6 cellular contexts compared by ENCODE assay signal in the genomic region with DNA sequence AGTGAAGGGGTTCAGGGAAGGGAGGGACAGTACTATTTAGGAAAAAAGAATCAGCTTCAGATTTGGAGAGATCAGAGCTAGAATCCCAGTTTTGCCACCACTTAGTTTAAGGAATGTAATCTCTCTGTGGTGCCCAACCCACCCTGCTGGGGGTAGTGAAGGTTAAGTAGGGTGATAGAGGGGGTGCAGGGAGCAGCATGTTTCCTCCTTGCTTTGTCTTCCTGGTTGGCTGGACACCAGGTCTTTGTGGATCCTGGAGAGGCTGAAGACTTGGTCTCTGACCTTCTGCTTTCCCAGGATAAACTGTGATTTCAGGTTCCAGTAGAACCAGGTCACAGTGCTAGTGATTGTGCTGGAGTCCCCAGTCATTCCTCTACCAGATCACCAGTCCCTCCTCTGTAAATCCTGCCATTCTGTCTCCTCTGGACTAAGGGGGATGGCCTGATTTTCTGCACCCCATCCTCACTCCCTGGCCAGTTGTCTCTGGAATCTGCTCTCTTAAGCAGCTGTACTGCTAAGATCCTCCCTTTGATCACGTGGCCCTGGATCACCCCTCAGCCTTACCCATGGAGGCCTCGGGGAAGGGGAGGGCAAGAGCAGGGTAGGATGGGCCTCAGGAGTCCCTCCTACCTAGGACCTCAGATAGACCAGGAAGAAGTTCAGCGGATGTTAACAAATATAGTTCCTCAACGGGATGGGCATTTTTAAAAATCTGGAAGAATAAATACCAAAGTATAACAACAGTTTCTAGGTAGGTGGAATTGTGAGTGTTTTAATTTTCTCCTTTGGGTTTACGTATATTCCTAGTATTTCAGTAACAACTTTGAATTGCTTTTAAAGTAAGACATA. TPM values are rescaled to one million over a fixed set of nuclear protein-coding genes. Genes with fewer than 3 reads are reported as not detected.
DNase-seq lines count a peak whose midpoint lies in the region; TF ChIP-seq lines count a peak whose summit lies in the region.

No MANE protein-coding gene starts in this region.

- DNase-seq in NB4 (ENCODE audit: low read depth) (peak; percentile 59), fibroblast of peridontal ligament (ENCODE audit: extremely low read depth) (peak; percentile 85), stomach (no peak), KG1 (lab: John Stamatoyannopoulos, UW) (no peak), SKM-1 treated with dmso at 0.1 percent for 144 hours (lab: John Stamatoyannopoulos, UW; ENCODE audit: unreplicated experiment) (no peak), NCI-H1436 (lab: John Stamatoyannopoulos, UW) (no peak)

- H3K27me3 ChIP-seq in stomach: no peaks in the 10 kb centered on the region

- no peak for TF ChIP-seq EP300 in stomach (IDR thresholded peaks at IDR 0.05)

- 35 to 47% (median 37%) methylated on average over 5 of the region's 5 CpGs for WGBS in stomach, 5 donors

- no peaks in the 10 kb centered on the region for H3K36me3 ChIP-seq in stomach

- H3K27ac ChIP-seq in stomach: peak overlapping the region in 4 of 5 donors; percentile 1 to 65 (median 59)

- no peak for TF ChIP-seq CTCF in NB4 (IDR thresholded peaks at IDR 0.05; ENCODE audit: low read depth, low read length)
- no peak for TF ChIP-seq CTCF in stomach (IDR thresholded peaks at IDR 0.05)

- intact Hi-C loops in stomach (cut with DNase I; ENCODE audit: low total_unique reads): no loop called here

- no peak overlapping the region for H3K4me3 ChIP-seq in NB4 (ENCODE audit: low read depth, low read length)
- H3K4me3 ChIP-seq in stomach: no peak overlapping the region

- TF ChIP-seq POLR2A in NB4 (IDR thresholded peaks at IDR 0.05; ENCODE audit: extremely low read depth, insufficient read length): no peak
- no peak for TF ChIP-seq POLR2A in stomach (IDR thresholded peaks at IDR 0.05)

- H3K9me3 ChIP-seq in stomach: no peaks in the 10 kb centered on the region

- peaks cover 35 to 77% (median 48%) of the 10 kb centered on the region in 4 donors for H3K4me1 ChIP-seq in stomach

RNA-seq across cellular contexts. Expression of a gene that starts 3.1 kb away (rescaled TPM):
- 100 to 1,000 TPM in 1 of 5 donors, 10 to 100 TPM in 4; 13.2 to 279 (median 43.3) TPM for total RNA-seq in stomach
- polyA plus RNA-seq in stomach: 1 to 10 TPM; 5.4 to 9.8 (median 6.0) TPM

RNA-seq across cellular contexts. Expression of a gene that starts 5.0 kb away (rescaled TPM):
- total RNA-seq in stomach: 10 to 100 TPM in 4 of 5 donors, not detected in 1; 24.0 to 36.5 (median 32.0) TPM
- polyA plus RNA-seq in stomach: 10 to 100 TPM; 22.6 to 32.7 (median 27.4) TPM

RNA-seq across cellular contexts. Expression of a gene that starts 11.2 kb away (rescaled TPM):
- not detected for total RNA-seq in stomach
- not detected for polyA plus RNA-seq in stomach

RNA-seq across cellular contexts. Expression of a gene that starts 44.2 kb away (rescaled TPM):
- 100 to 1,000 TPM; 109 to 509 (median 431) TPM for total RNA-seq in stomach
- polyA plus RNA-seq in stomach: 100 to 1,000 TPM; 407 to 714 (median 486) TPM

RNA-seq across cellular contexts. Expression of a gene that starts 54.6 kb away (rescaled TPM):
- 100 to 1,000 TPM in 3 of 5 donors, 10 to 100 TPM in 2; 44.3 to 194 (median 105) TPM for total RNA-seq in stomach
- 100 to 1,000 TPM; 194 to 437 (median 306) TPM for polyA plus RNA-seq in stomach

Comparison
In these comparisons a context has a peak if more than half of its experiments do, and no peak if none do; other contexts are left out.
1. DNase-seq: peak in NB4 (single experiment) and fibroblast of peridontal ligament (single experiment); none in stomach (single experiment), KG1 (single experiment), SKM-1 treated with dmso at 0.1 percent for 144 hours (single experiment) and NCI-H1436 (single experiment).